Comparison of ENCODE assay signal across 34 cellular contexts in the genomic region with DNA sequence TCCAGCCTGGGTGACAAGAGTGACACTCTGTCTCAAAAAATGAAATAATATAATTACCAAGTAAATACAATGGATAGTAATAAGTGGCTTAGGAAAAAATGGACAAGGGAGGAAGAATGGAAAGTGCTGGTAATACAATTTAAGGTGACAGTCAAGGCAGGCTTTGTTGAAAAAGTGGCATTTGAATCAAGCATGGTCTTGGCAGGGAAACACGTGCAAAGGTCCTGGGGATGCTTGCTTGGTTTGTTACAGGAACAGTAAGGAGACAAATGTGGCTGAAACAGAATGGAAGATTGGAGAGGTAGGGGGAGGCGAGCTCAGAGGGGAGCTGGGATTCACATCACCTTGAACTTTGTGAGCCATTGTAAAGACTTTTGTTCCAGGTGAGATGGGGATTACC.
"Had no signal": no experiment of that assay in that cellular context is flagged by ENCODE, and none has a peak within 500 bp of the region (broad histone marks: within the 10 kb centered on the region; RNA-seq: fewer than 3 reads in every experiment).

No MANE protein-coding gene starts in this region.

- H3K36me3 ChIP-seq: MG63 had no signal

- H3K27me3 ChIP-seq: MG63 had no signal

- H3K4me3 ChIP-seq: MG63 had no signal

- H3K4me2 ChIP-seq: KMS-11 had no signal

- H3K9ac ChIP-seq: KMS-11 had no signal

- H3K9me3 ChIP-seq: MG63 had no signal

- DNase-seq: Karpas-422, Kasumi-1, MG63, MM.1S, MV-4-11, NCI-H1048, NCI-H1092, NCI-H1092 treated with DMSO at 0.1 percent for 48 hours, NCI-H1105, NCI-H1105 treated with DMSO at 0.1 percent for 48 hours, NCI-H1417, NCI-H1417 treated with DMSO at 0.1 percent for 48 hours, NCI-H1436, NCI-H1436 treated with DMSO at 0.1 percent for 48 hours, NCI-H146, NCI-H1694, NCI-H1694 treated with DMSO at 0.1 percent for 48 hours, NCI-H187, NCI-H187 treated with DMSO at 0.1 percent for 48 hours, NCI-H1930, NCI-H2029, NCI-H2029 treated with DMSO at 0.1 percent for 48 hours, NCI-H2081, NCI-H2081 treated with DMSO at 0.1 percent for 48 hours, NCI-H2107, NCI-H2171, NCI-H2171 treated with DMSO at 0.1 percent for 48 hours, NCI-H2227 treated with DMSO at 0.1 percent for 48 hours, NCI-H226, NCI-H345, NCI-H446, NCI-H446 treated with DMSO at 0.1 percent for 48 hours, NCI-H510A had no signal

- H3K27ac ChIP-seq: KMS-11 had no signal
